In genomic region chr5:75054110-75054930, GRCh38 we compare ENCODE assay signal across 8 cellular contexts. TPM values are rescaled to one million over a fixed set of nuclear protein-coding genes. Genes with fewer than 3 reads are reported as not detected.
DNase-seq lines count a peak whose midpoint lies in the region; ATAC-seq, FAIRE-seq and TF ChIP-seq lines count a peak whose summit lies in the region.

No MANE protein-coding gene starts in this region.

- H3K27ac Mint-ChIP-seq in activated CD8-positive, alpha-beta memory T cell treated with anti-CD3 and anti-CD28 coated beads, Interleukin-2, amount 10 ng/mL, durations not matched to agents 7 days and 5 days = peak overlapping the region; percentile 44

- no peaks in the 10 kb centered on the region for H3K9me3 Mint-ChIP-seq in activated CD8-positive, alpha-beta memory T cell treated with anti-CD3 and anti-CD28 coated beads, Interleukin-2, amount 10 ng/mL, durations not matched to agents 7 days and 5 days (ENCODE audit: low read depth)

- peak overlapping the region; percentile 92 for H3K4me2 ChIP-seq in skeletal muscle satellite cell (ENCODE audit: low read length)

- H3K27me3 ChIP-seq in adrenal gland (no peaks in the 10 kb centered on the region), iPS-15b (ENCODE audit: control insufficient read depth, insufficient read depth, low read length) (peaks cover 35% of the 10 kb centered on the region), skeletal muscle satellite cell (ENCODE audit: control insufficient read depth, insufficient read depth, low read length) (peaks cover 20% of the 10 kb centered on the region)

- H3K4me3 ChIP-seq in adrenal gland (peak overlapping the region; percentile 42 to 89 (median 71)), iPS-15b (ENCODE audit: low read depth, low read length) (peak overlapping the region; percentile 76), skeletal muscle satellite cell (ENCODE audit: low read length) (peak overlapping the region; percentile 88)

- peak overlapping the region; percentile 51 to 96 (median 91) for H3K27ac ChIP-seq in adrenal gland

- no peak for FAIRE-seq in GM12891 (lab: Jason Lieb, UNC)

- DNase-seq in activated CD8-positive, alpha-beta memory T cell treated with anti-CD3 and anti-CD28 coated beads, Interleukin-2, amount 10 ng/mL, durations not matched to agents 7 days and 5 days = no peak
- DNase-seq in activated CD8-positive, alpha-beta memory T cell treated with anti-CD3 and anti-CD28 coated beads for 24 hours = no peak
- DNase-seq in adrenal gland = peak; percentile 45 to 75 (median 63)
- DNase-seq in stimulated activated naive CD4-positive, alpha-beta T cell treated with Interleukin-2 at 50 U/mL for 16 hours (lab: John Stamatoyannopoulos, UW) = no peak
- DNase-seq in GM12891 (ENCODE audit: insufficient read length, low spot score) = no peak

- no peak for TF ChIP-seq CTCF in adrenal gland (IDR thresholded peaks at IDR 0.05)

- H3K9ac ChIP-seq in iPS-15b (ENCODE audit: low read depth, low read length) = no peak overlapping the region
- H3K9ac ChIP-seq in skeletal muscle satellite cell (ENCODE audit: low read depth, low read length) = peak overlapping the region; percentile 73

- H3K4me1 ChIP-seq in adrenal gland (replicated peaks in 1 of 2) = peaks cover 0 to 15% of the 10 kb centered on the region in 2 donors
- H3K4me1 ChIP-seq in iPS-15b (ENCODE audit: control insufficient read depth, insufficient read depth, low read length) = peaks cover 24% of the 10 kb centered on the region
- H3K4me1 ChIP-seq in skeletal muscle satellite cell (ENCODE audit: control insufficient read depth, insufficient read depth, low read length) = peaks cover 12% of the 10 kb centered on the region

- H3K4me3 Mint-ChIP-seq in activated CD8-positive, alpha-beta memory T cell treated with anti-CD3 and anti-CD28 coated beads, Interleukin-2, amount 10 ng/mL, durations not matched to agents 7 days and 5 days = peak overlapping the region; percentile 78

- ATAC-seq in activated CD8-positive, alpha-beta memory T cell treated with anti-CD3 and anti-CD28 coated beads, Interleukin-2, amount 10 ng/mL, durations not matched to agents 7 days and 5 days = no peak
- no peak for ATAC-seq in HG03280 (IDR thresholded peaks at IDR 0.05; ENCODE audit: unreplicated experiment)

- H3K9me3 ChIP-seq in adrenal gland (replicated peaks in 1 of 3) (no peaks in the 10 kb centered on the region), iPS-15b (ENCODE audit: control insufficient read depth, insufficient read depth, low read length) (no peaks in the 10 kb centered on the region), skeletal muscle satellite cell (replicated peaks; ENCODE audit: low read length) (no peaks in the 10 kb centered on the region)

- intact Hi-C loops in adrenal gland (cut with DNase I) = loop anchor here in 1 of 2 donors (10.0 kb wide), 1 partner anchor 180 kb away; the partner anchor contains the start of gene ANKRD31

- no peak for TF ChIP-seq POLR2A in adrenal gland (IDR thresholded peaks at IDR 0.05)
- TF ChIP-seq POLR2A in GM12891 (IDR thresholded peaks at IDR 0.05; ENCODE audit: low read depth, low read length) = no peak

- CTCF ChIA-PET in activated CD8-positive, alpha-beta memory T cell treated with anti-CD3 and anti-CD28 coated beads, Interleukin-2, amount 10 ng/mL, durations not matched to agents 7 days and 5 days (lab: Charles Lee) = interaction anchor here (0.9 to 3.4 kb wide), 3 partner anchors 16 to 182 kb away, joined by 3 to 21 read pairs (median 3); partner anchors contain the start of gene ANKRD31

- WGBS in adrenal gland, 4 donors = 23 to 32% (median 26%) methylated on average over 25 to 29 of the region's 29 CpGs

- H3K4me1 Mint-ChIP-seq in activated CD8-positive, alpha-beta memory T cell treated with anti-CD3 and anti-CD28 coated beads, Interleukin-2, amount 10 ng/mL, durations not matched to agents 7 days and 5 days = peaks cover 49% of the 10 kb centered on the region

- H3K36me3 ChIP-seq in adrenal gland (replicated peaks in 1 of 2) (no peaks in the 10 kb centered on the region), iPS-15b (ENCODE audit: control insufficient read depth, insufficient read depth, low read length) (no peaks in the 10 kb centered on the region), skeletal muscle satellite cell (ENCODE audit: insufficient read depth, low read length) (no peaks in the 10 kb centered on the region)

- H3K27me3 Mint-ChIP-seq in activated CD8-positive, alpha-beta memory T cell treated with anti-CD3 and anti-CD28 coated beads, Interleukin-2, amount 10 ng/mL, durations not matched to agents 7 days and 5 days = peaks cover 47% of the 10 kb centered on the region

- H3K36me3 Mint-ChIP-seq in activated CD8-positive, alpha-beta memory T cell treated with anti-CD3 and anti-CD28 coated beads, Interleukin-2, amount 10 ng/mL, durations not matched to agents 7 days and 5 days = no peaks in the 10 kb centered on the region

TF ChIP-seq in GM12891, 5 proteins besides CTCF, POLR2A, EP300 and RAD21:
- TF ChIP-seq SPI1 (IDR thresholded peaks at IDR 0.05; ENCODE audit: low read depth, low read length) = no peak
- no peak for TF ChIP-seq POU2F2 (IDR thresholded peaks at IDR 0.05; ENCODE audit: low read depth, low read length)
- no peak for TF ChIP-seq PAX5 (IDR thresholded peaks at IDR 0.05; ENCODE audit: insufficient read depth, low read length, severe bottlenecking)
- TF ChIP-seq TAF1 (IDR thresholded peaks at IDR 0.05; ENCODE audit: low read depth, low read length) = no peak
- no peak for TF ChIP-seq POLR2AphosphoS5 (IDR thresholded peaks at IDR 0.05; ENCODE audit: low read depth, low read length)

RNA-seq across cellular contexts. Expression of gene GCNT4, which starts 2.0 kb away (rescaled TPM):
- under 1 TPM; 0.07 to 0.41 TPM for total RNA-seq in activated CD8-positive, alpha-beta memory T cell treated with anti-CD3 and anti-CD28 coated beads, Interleukin-2, amount 10 ng/mL, durations not matched to agents 7 days and 5 days
- total RNA-seq in adrenal gland = 1 to 10 TPM in 5 of 8 donors, under 1 TPM in 3; 0.24 to 2.8 (median 1.4) TPM
- polyA plus RNA-seq in adrenal gland = under 1 TPM; 0.27 to 0.60 (median 0.32) TPM
- 0.22 and 0.25 TPM in 2 replicates for total RNA-seq in skeletal muscle satellite cell (2012; rRNA removed)
- 0.10 TPM for polyA plus RNA-seq in GM12891 (2012; ENCODE audit: low read depth, missing spikeins)

Comparison
In these comparisons a context has a peak if more than half of its experiments do, and no peak if none do; other contexts are left out.
1. DNase-seq: peak in adrenal gland (7 of 7); none in activated CD8-positive, alpha-beta memory T cell treated with anti-CD3 and anti-CD28 coated beads, Interleukin-2, amount 10 ng/mL, durations not matched to agents 7 days and 5 days (single experiment), activated CD8-positive, alpha-beta memory T cell treated with anti-CD3 and anti-CD28 coated beads for 24 hours (single experiment), stimulated activated naive CD4-positive, alpha-beta T cell treated with Interleukin-2 at 50 U/mL for 16 hours (single experiment) and GM12891 (single experiment).
2. Peak in every context shown above with its lines, with median percentiles within 50 percentile points of each other: H3K4me3 ChIP-seq.